13 cellular contexts compared by ENCODE assay signal in genomic region chr9:129946596-129946995, GRCh38.
A peak's percentile ranks its signal among the peaks of the same experiment; 100 is the strongest.
DNase-seq lines count a peak whose midpoint lies in the region; ATAC-seq and TF ChIP-seq lines count a peak whose summit lies in the region.
"Had no signal": no experiment of that assay in that cellular context is flagged by ENCODE, and none has a peak within 500 bp of the region (broad histone marks: within the 10 kb centered on the region; RNA-seq: fewer than 3 reads in every experiment).

No MANE protein-coding gene starts in this region.

- H3K36me3 ChIP-seq in lower lobe of right lung = peaks cover 7% of the 10 kb centered on the region
- peaks cover 0 to 18% (median 0%) of the 10 kb centered on the region in 4 donors for H3K36me3 ChIP-seq in upper lobe of left lung
- H3K36me3 ChIP-seq: cardiac muscle cell had no signal

- H3K27me3 ChIP-seq in lower lobe of right lung (ENCODE audit: low read depth) (no peaks in the 10 kb centered on the region), upper lobe of left lung (no peaks in the 10 kb centered on the region)
- H3K27me3 ChIP-seq: cardiac muscle cell, foreskin keratinocyte, suprapubic skin had no signal

- POLR2A ChIA-PET in activated CD8-positive, alpha-beta T cell treated with anti-CD3 and anti-CD28 coated beads for 36 hours (lab: Charles Lee) = interaction anchor here (3.0 kb wide), 1 partner anchor 10 kb away, joined by 19 read pairs; no protein-coding TSS in a partner anchor

- CTCF ChIA-PET in activated CD8-positive, alpha-beta T cell treated with anti-CD3 and anti-CD28 coated beads for 36 hours (lab: Charles Lee) = no interaction called here

- peaks cover 4% of the 10 kb centered on the region for H3K9me3 Mint-ChIP-seq in activated T-cell treated with anti-CD3 and anti-CD28 coated beads, Interleukin-2, amount 50 U/mL, for 4 hours
- peaks cover 16% of the 10 kb centered on the region for H3K9me3 Mint-ChIP-seq in activated CD8-positive, alpha-beta T cell treated with anti-CD3 and anti-CD28 coated beads for 36 hours

- DNase-seq in activated T-cell treated with anti-CD3 and anti-CD28 coated beads, Interleukin-2, amount 50 U/mL, for 4 hours = no peak
- no peak for DNase-seq in activated T-cell treated with anti-CD3 and anti-CD28 coated beads, Interleukin-2, amount 50 U/mL, for 1 hour
- no peak for DNase-seq in activated CD8-positive, alpha-beta T cell treated with anti-CD3 and anti-CD28 coated beads for 36 hours
- DNase-seq in lower lobe of right lung (no peak), upper lobe of left lung (no peak)
- DNase-seq in activated effector memory CD4-positive, alpha-beta T cell treated with Interleukin-2 at 50 U/mL for 16 hours = no peak
- DNase-seq: activated CD4-positive, alpha-beta T cell treated with anti-CD3 and anti-CD28 coated beads for 4 hours; foreskin keratinocyte; NCI-H2081 had no signal

- peaks cover 40% of the 10 kb centered on the region for H3K36me3 Mint-ChIP-seq in activated T-cell treated with anti-CD3 and anti-CD28 coated beads, Interleukin-2, amount 50 U/mL, for 4 hours (ENCODE audit: insufficient read depth)
- H3K36me3 Mint-ChIP-seq in activated CD8-positive, alpha-beta T cell treated with anti-CD3 and anti-CD28 coated beads for 36 hours (ENCODE audit: low read depth) = peaks cover 86% of the 10 kb centered on the region

- H3K4me1 ChIP-seq in lower lobe of right lung (peaks cover 22% of the 10 kb centered on the region), upper lobe of left lung (peaks cover 10 to 19% (median 14%) of the 10 kb centered on the region in 4 donors)
- H3K4me1 ChIP-seq: foreskin keratinocyte had no signal

- no peaks in the 10 kb centered on the region for H3K27me3 Mint-ChIP-seq in activated T-cell treated with anti-CD3 and anti-CD28 coated beads, Interleukin-2, amount 50 U/mL, for 4 hours (ENCODE audit: low read depth)
- no peaks in the 10 kb centered on the region for H3K27me3 Mint-ChIP-seq in activated CD8-positive, alpha-beta T cell treated with anti-CD3 and anti-CD28 coated beads for 36 hours

- no peak for TF ChIP-seq EP300 in upper lobe of left lung (IDR thresholded peaks at IDR 0.05)

- intact Hi-C loops in activated CD8-positive, alpha-beta T cell treated with anti-CD3 and anti-CD28 coated beads for 36 hours (cut with micrococcal nuclease) = loop anchor here (5.0 kb wide), 1 partner anchor 91 kb away; no protein-coding TSS in a partner anchor
- intact Hi-C loops in lower lobe of right lung (cut with DNase I) = no loop called here

- H3K27ac Mint-ChIP-seq in activated CD8-positive, alpha-beta T cell treated with anti-CD3 and anti-CD28 coated beads for 36 hours = peak overlapping the region; percentile 81

- ATAC-seq in activated T-cell treated with anti-CD3 and anti-CD28 coated beads, Interleukin-2, amount 50 U/mL, for 4 hours = no peak
- no peak for ATAC-seq in activated CD8-positive, alpha-beta T cell treated with anti-CD3 and anti-CD28 coated beads for 36 hours
- ATAC-seq in lower lobe of right lung (no peak), upper lobe of left lung (ENCODE audit: low FRiP score in 2 of 2) (no peak), GM19035 (IDR thresholded peaks at IDR 0.05; ENCODE audit: unreplicated experiment) (no peak), HG02973 (IDR thresholded peaks at IDR 0.05; ENCODE audit: unreplicated experiment) (no peak)
- ATAC-seq: foreskin keratinocyte had no signal

- H3K4me3 ChIP-seq in lower lobe of right lung (no peak overlapping the region), upper lobe of left lung (no peak overlapping the region)
- H3K4me3 ChIP-seq: cardiac muscle cell, suprapubic skin had no signal

- H3K27ac ChIP-seq in lower lobe of right lung (peak overlapping the region; percentile 70), upper lobe of left lung (peak overlapping the region; percentile 42 to 70 (median 58))
- H3K27ac ChIP-seq: cardiac muscle cell, foreskin keratinocyte had no signal

- peaks cover 9% of the 10 kb centered on the region for H3K9me3 ChIP-seq in lower lobe of right lung
- peaks cover 0 to 9% (median 3%) of the 10 kb centered on the region in 4 donors for H3K9me3 ChIP-seq in upper lobe of left lung
- H3K9me3 ChIP-seq: suprapubic skin had no signal

- peaks cover 51% of the 10 kb centered on the region for H3K4me1 Mint-ChIP-seq in activated T-cell treated with anti-CD3 and anti-CD28 coated beads, Interleukin-2, amount 50 U/mL, for 4 hours (ENCODE audit: low read depth)
- peaks cover 55% of the 10 kb centered on the region for H3K4me1 Mint-ChIP-seq in activated CD8-positive, alpha-beta T cell treated with anti-CD3 and anti-CD28 coated beads for 36 hours (ENCODE audit: low read depth)

- 53 to 80% methylated on average over 2 of the region's 2 CpGs for WGBS in upper lobe of left lung, 2 donors

- peak overlapping the region; percentile 40 for H3K4me3 Mint-ChIP-seq in activated T-cell treated with anti-CD3 and anti-CD28 coated beads, Interleukin-2, amount 50 U/mL, for 4 hours
- H3K4me3 Mint-ChIP-seq in activated CD8-positive, alpha-beta T cell treated with anti-CD3 and anti-CD28 coated beads for 36 hours = peak overlapping the region; percentile 6

- TF ChIP-seq POLR2A in upper lobe of left lung (IDR thresholded peaks at IDR 0.05) = no peak

- TF ChIP-seq CTCF in activated CD8-positive, alpha-beta T cell treated with anti-CD3 and anti-CD28 coated beads for 36 hours (IDR thresholded peaks at IDR 0.05) = no peak
- no peak for TF ChIP-seq CTCF in lower lobe of right lung (IDR thresholded peaks at IDR 0.05)
- TF ChIP-seq CTCF in upper lobe of left lung (IDR thresholded peaks at IDR 0.05) = no peak
